In genomic region chr16:11084484-11085024, GRCh38 we compare ENCODE assay signal across 10 cellular contexts.
DNase-seq lines count a peak whose midpoint lies in the region; ATAC-seq and TF ChIP-seq lines count a peak whose summit lies in the region.
"Had no signal": no experiment of that assay in that cellular context is flagged by ENCODE, and none has a peak within 500 bp of the region (broad histone marks: within the 10 kb centered on the region; RNA-seq: fewer than 3 reads in every experiment).

No MANE protein-coding gene starts in this region.

- ATAC-seq in IMR-90 (ENCODE audit: low read depth) (peak; percentile 48), GM21367 (IDR thresholded peaks at IDR 0.05; ENCODE audit: unreplicated experiment) (no peak), HG02678 (IDR thresholded peaks at IDR 0.05; ENCODE audit: unreplicated experiment) (no peak), GM18861 (IDR thresholded peaks at IDR 0.05; ENCODE audit: unreplicated experiment) (no peak)

- peak overlapping the region; percentile 98; the same call in 2 of the 3 replicates for H2BK15ac ChIP-seq in IMR-90 (ENCODE audit: low read depth, low read length)

- peaks cover 0 to 63% of the 10 kb centered on the region in 2 experiments for H3K79me1 ChIP-seq in IMR-90 (ENCODE audit: low read depth in 1 of 2, low read length in 2 of 2)

- no peak overlapping the region for H3K4me3 ChIP-seq in AG10803 (ENCODE audit: low read length)
- H3K4me3 ChIP-seq in IMR-90 (ENCODE audit: insufficient read depth, low read depth, low read length): no peak overlapping the region
- H3K4me3 ChIP-seq in duodenal mucosa (ENCODE audit: low read depth in 1 of 2, low read length in 2 of 2): no peak overlapping the region
- H3K4me3 ChIP-seq: pancreas had no signal

- BruUV-seq in IMR-90 (replicated peaks; lab: Mats Ljungman, UMichigan): no TSS peak

- H2AFZ ChIP-seq in IMR-90 (replicated peaks; ENCODE audit: low read length, poor library complexity): peak overlapping the region; percentile 16

- H4K91ac ChIP-seq in IMR-90 (ENCODE audit: insufficient read depth, low read depth, low read length): peak overlapping the region; percentile 95

- peak overlapping the region; percentile 86; the same call in 1 of the 2 replicates for H3K14ac ChIP-seq in IMR-90 (replicated peaks; ENCODE audit: low read depth, low read length)

- H3K9me3 Mint-ChIP-seq in nephron progenitor cell: no peaks in the 10 kb centered on the region

- peak overlapping the region; percentile 4; the same call in 1 of the 2 replicates for H3K4me2 ChIP-seq in IMR-90 (ENCODE audit: low read depth, low read length)

- peak overlapping the region; percentile 94 for H4K5ac ChIP-seq in IMR-90 (ENCODE audit: low read depth, low read length)

- H2BK20ac ChIP-seq in IMR-90 (ENCODE audit: low read depth, low read length): peak overlapping the region; percentile 92

- peak overlapping the region; percentile 69 to 79 for H4K8ac ChIP-seq in IMR-90 (ENCODE audit: low read depth in 2 of 2, low read length in 2 of 2)

- peaks cover 14% of the 10 kb centered on the region for H3K27me3 Mint-ChIP-seq in nephron progenitor cell (ENCODE audit: low read depth, poor library complexity)

- peak overlapping the region; percentile 19; the same call in 1 of the 2 replicates for H3K9ac ChIP-seq in IMR-90 (ENCODE audit: low read depth, low read length)
- no peak overlapping the region for H3K9ac ChIP-seq in duodenal mucosa (ENCODE audit: low read depth in 1 of 2, low read length in 2 of 2)

- no peak overlapping the region for H3K56ac ChIP-seq in IMR-90 (ENCODE audit: extremely low read depth, insufficient read depth, low read length)

- H3K27ac ChIP-seq in IMR-90 (ENCODE audit: insufficient read depth, low read length) (peak overlapping the region; percentile 83), duodenal mucosa (ENCODE audit: low read depth, low read length) (peak overlapping the region; percentile 40)
- H3K27ac ChIP-seq: pancreas had no signal

- no peaks in the 10 kb centered on the region for H3K36me3 ChIP-seq in IMR-90 (ENCODE audit: control insufficient read depth, insufficient read depth, low read length)
- H3K36me3 ChIP-seq in duodenal mucosa (ENCODE audit: control insufficient read depth in 1 of 2, insufficient read depth in 2 of 2, low read length in 2 of 2): peaks cover 0 to 22% of the 10 kb centered on the region in 2 donors
- H3K36me3 ChIP-seq: pancreas had no signal

- dilution Hi-C loops in IMR-90 (cut with HindIII; ENCODE audit: low sequenced_read_pairs, unreplicated experiment): no loop called here

- no peaks in the 10 kb centered on the region for H3K9me3 ChIP-seq in IMR-90 (ENCODE audit: control insufficient read depth, insufficient read depth, low read length)
- no peaks in the 10 kb centered on the region for H3K9me3 ChIP-seq in duodenal mucosa (ENCODE audit: control insufficient read depth in 1 of 2, low read length in 2 of 2)
- H3K9me3 ChIP-seq: pancreas had no signal

- CTCF ChIA-PET in IMR-90 (lab: Yijun Ruan, JAX): no interaction called here

- peaks cover 87% of the 10 kb centered on the region for H3K4me1 Mint-ChIP-seq in nephron progenitor cell

- peak overlapping the region; percentile 96 for H2AK5ac ChIP-seq in IMR-90 (ENCODE audit: low read depth, low read length)

- TF ChIP-seq POLR2A in IMR-90 (IDR thresholded peaks at IDR 0.05; ENCODE audit: low read depth, low read length): no peak

- POLR2A ChIA-PET in IMR-90 (lab: Charles Lee; ENCODE audit: unreplicated experiment): no interaction called here

- peak overlapping the region; percentile 41 for H3K4me3 Mint-ChIP-seq in nephron progenitor cell

- peak overlapping the region; percentile 89 for H3K23ac ChIP-seq in IMR-90 (ENCODE audit: low read depth, low read length)

- peaks cover 4% of the 10 kb centered on the region for H3K36me3 Mint-ChIP-seq in nephron progenitor cell (ENCODE audit: low read depth)

- WGBS in IMR-90 (ENCODE audit: extremely low coverage in 2 of 2, insufficient read length in 1 of 2), 2 experiments: 0% methylated on average over 2 of the region's 13 CpGs; no CpG with 5 or more reads in 1 of the 2 experiments

- TF ChIP-seq CTCF in AG10803 (conservative IDR thresholded peaks at IDR 0.05; ENCODE audit: low read length) (no peak), IMR-90 (conservative IDR thresholded peaks at IDR 0.05; ENCODE audit: low read depth, low read length) (no peak), nephron progenitor cell (IDR thresholded peaks at IDR 0.05) (no peak)

- peaks cover 53% of the 10 kb centered on the region for H3K9me1 ChIP-seq in IMR-90 (ENCODE audit: insufficient read depth, low read length)

- H3K4me1 ChIP-seq in IMR-90 (ENCODE audit: control insufficient read depth, insufficient read depth, low read length) (peaks cover 54% of the 10 kb centered on the region), duodenal mucosa (ENCODE audit: control insufficient read depth in 1 of 2, insufficient read depth in 2 of 2, low read length in 2 of 2) (peaks cover 6 to 27% of the 10 kb centered on the region in 2 donors)
- H3K4me1 ChIP-seq: pancreas had no signal

- intact Hi-C loops in IMR-90 (cut with micrococcal nuclease): loop anchor here (5.0 kb wide), 2 partner anchors 52 to 168 kb away; no protein-coding TSS in a partner anchor

- DNase-seq in AG10803 (ENCODE audit: low read depth): peak; percentile 63
- peak; percentile 97 for DNase-seq in IMR-90
- DNase-seq in nephron progenitor cell: no peak
- DNase-seq in NCI-H510A treated with DMSO at 0.1 percent for 48 hours (lab: John Stamatoyannopoulos, UW): no peak
- DNase-seq: OCI-M1, pancreas had no signal

- peak overlapping the region; percentile 76 for H2AK9ac ChIP-seq in IMR-90 (replicated peaks; ENCODE audit: low read depth, low read length, poor library complexity)

- peak overlapping the region; percentile 94 for H3K18ac ChIP-seq in IMR-90 (ENCODE audit: low read depth, low read length)

- in situ Hi-C loops in IMR-90 (cut with MboI; ENCODE audit: low sequenced_read_pairs): no loop called here

- peak overlapping the region; percentile 96 for H3K4ac ChIP-seq in IMR-90 (ENCODE audit: low read depth, low read length)

- peak overlapping the region; percentile 94 for H2BK120ac ChIP-seq in IMR-90 (ENCODE audit: low read depth, low read length)

- peak overlapping the region; percentile 51 for H2BK5ac ChIP-seq in IMR-90 (ENCODE audit: low read depth, low read length, poor library complexity, severe bottlenecking)

- peaks cover 5% of the 10 kb centered on the region; the same call in 1 of the 2 replicates for H4K20me1 ChIP-seq in IMR-90 (ENCODE audit: insufficient read depth, low read length)

- TF ChIP-seq RAD21 in IMR-90 (IDR thresholded peaks at IDR 0.05; ENCODE audit: low read length): no peak

- peak overlapping the region; percentile 99 for H3K27ac Mint-ChIP-seq in nephron progenitor cell

- H3K27me3 ChIP-seq in IMR-90 (ENCODE audit: control insufficient read depth, insufficient read depth, low read length) (no peaks in the 10 kb centered on the region), duodenal mucosa (ENCODE audit: control insufficient read depth in 1 of 2, insufficient read depth in 2 of 2, low read length in 2 of 2) (no peaks in the 10 kb centered on the region)
- H3K27me3 ChIP-seq: pancreas had no signal

TF ChIP-seq in IMR-90, 13 proteins besides CTCF, POLR2A, EP300 and RAD21:
- TF ChIP-seq MXI1 (IDR thresholded peaks at IDR 0.05; ENCODE audit: borderline replicate concordance, low read depth, low read length) (no peak), FOS (IDR thresholded peaks at IDR 0.05; ENCODE audit: low read depth, low read length) (peak; percentile 92)

Comparison
In these comparisons a context has a peak if more than half of its experiments do, and no peak if none do; other contexts are left out.
1. DNase-seq: peak in AG10803 (single experiment) and IMR-90 (single experiment); none in nephron progenitor cell (single experiment) and NCI-H510A treated with DMSO at 0.1 percent for 48 hours (single experiment).